ENCODE assay signal across 23 cellular contexts in genomic region chr17:9252525-9252924, GRCh38.
DNase-seq lines count a peak whose midpoint lies in the region; ATAC-seq, FAIRE-seq and TF ChIP-seq lines count a peak whose summit lies in the region.
"Had no signal": no experiment of that assay in that cellular context is flagged by ENCODE, and none has a peak within 500 bp of the region (broad histone marks: within the 10 kb centered on the region; RNA-seq: fewer than 3 reads in every experiment).

No MANE protein-coding gene starts in this region.

- H3K23ac ChIP-seq in trophoblast cell (ENCODE audit: low read length), result no peak overlapping the region

- no peaks in the 10 kb centered on the region for H3K36me3 Mint-ChIP-seq in CD4-positive, alpha-beta T cell (ENCODE audit: low read depth)
- H3K36me3 Mint-ChIP-seq in activated T-helper 17 cell treated with anti-CD3 and anti-CD28 coated beads, Interleukin-2, amount 50 U/mL, for 72 hours (ENCODE audit: low read depth), result no peaks in the 10 kb centered on the region
- H3K36me3 Mint-ChIP-seq in naive thymus-derived CD8-positive, alpha-beta T cell, result peaks cover 0 to 5% (median 5%) of the 10 kb centered on the region in 3 donors
- H3K36me3 Mint-ChIP-seq: natural killer cell treated with Interleukin-12 subunit alpha and Interleukin-12 subunit beta and Interleukin-15 and Interleukin-18, amount 100 ng/mL, for 72 hours had no signal

- H2AFZ ChIP-seq in trophoblast cell (ENCODE audit: insufficient read depth, low read length, poor library complexity), result no peak overlapping the region

- no peaks in the 10 kb centered on the region for H3K27me3 Mint-ChIP-seq in CD4-positive, alpha-beta T cell
- H3K27me3 Mint-ChIP-seq in activated T-helper 17 cell treated with anti-CD3 and anti-CD28 coated beads, Interleukin-2, amount 50 U/mL, for 72 hours, result no peaks in the 10 kb centered on the region
- H3K27me3 Mint-ChIP-seq in naive thymus-derived CD8-positive, alpha-beta T cell, result no peaks in the 10 kb centered on the region
- H3K27me3 Mint-ChIP-seq: natural killer cell treated with Interleukin-12 subunit alpha and Interleukin-12 subunit beta and Interleukin-15 and Interleukin-18, amount 100 ng/mL, for 72 hours had no signal

- no CpG with 5 or more reads among the region's 5 CpGs for WGBS in trophoblast cell (ENCODE audit: extremely low coverage, insufficient coverage, insufficient read length)

- no peak overlapping the region for H2BK12ac ChIP-seq in trophoblast cell (ENCODE audit: low read length)

- H3K4me3 Mint-ChIP-seq in CD4-positive, alpha-beta T cell, result peak overlapping the region; percentile 36
- peak overlapping the region; percentile 64 for H3K4me3 Mint-ChIP-seq in activated T-helper 17 cell treated with anti-CD3 and anti-CD28 coated beads, Interleukin-2, amount 50 U/mL, for 72 hours
- H3K4me3 Mint-ChIP-seq in naive thymus-derived CD8-positive, alpha-beta T cell, result peak overlapping the region in 4 of 10 donors; percentile 26 to 58 (median 36)
- H3K4me3 Mint-ChIP-seq: natural killer cell treated with Interleukin-12 subunit alpha and Interleukin-12 subunit beta and Interleukin-15 and Interleukin-18, amount 100 ng/mL, for 72 hours had no signal

- H4K12ac ChIP-seq in trophoblast cell (ENCODE audit: low read depth, low read length), result no peak overlapping the region

- no peaks in the 10 kb centered on the region for H3K79me1 ChIP-seq in trophoblast cell (ENCODE audit: low read length)

- no peaks in the 10 kb centered on the region for H3K79me2 ChIP-seq in trophoblast cell (ENCODE audit: control insufficient read depth, insufficient read depth, low read length, poor library complexity)

- DNase-seq in CD4-positive, alpha-beta T cell, result peak in 1 of 10 experiments; percentile 26
- peak in 2 of 10 donors; percentile 23 to 39 for DNase-seq in naive thymus-derived CD8-positive, alpha-beta T cell
- DNase-seq in trophoblast cell, result no peak
- DNase-seq in kidney, result no peak
- DNase-seq in UCSD-AML1 (lab: John Stamatoyannopoulos, UW; ENCODE audit: unreplicated experiment), result no peak
- DNase-seq: activated effector memory CD4-positive, alpha-beta T cell treated with Interleukin-2 at 50 U/mL for 16 hours; aorta; dermis blood vessel endothelial cell; GF-D8; HCEC 1CT; IMR-90; NCI-H2081; NCI-H510A treated with DMSO at 0.1 percent for 48 hours; NK-92 treated with Interleukin-12 subunit alpha and Interleukin-12 subunit beta, amount 100 ng/mL, for 24 hours; ovary; SIG-M5; spleen; testis had no signal

- H3K9ac ChIP-seq in BLaER1 (no peak overlapping the region), trophoblast cell (ENCODE audit: low read length) (no peak overlapping the region), kidney (ENCODE audit: low read length in 2 of 2) (no peak overlapping the region)

- no peak for FAIRE-seq in kidney (lab: Jason Lieb, UNC)
- FAIRE-seq: endothelial cell of umbilical vein had no signal

- CTCF ChIA-PET in CD4-positive, alpha-beta T cell (lab: Charles Lee), result no interaction called here

- no peak overlapping the region for H3K18ac ChIP-seq in trophoblast cell (ENCODE audit: low read length)

- H3K4me1 Mint-ChIP-seq in CD4-positive, alpha-beta T cell (ENCODE audit: low read depth), result peaks cover 40% of the 10 kb centered on the region
- peaks cover 13% of the 10 kb centered on the region for H3K4me1 Mint-ChIP-seq in activated T-helper 17 cell treated with anti-CD3 and anti-CD28 coated beads, Interleukin-2, amount 50 U/mL, for 72 hours
- H3K4me1 Mint-ChIP-seq in naive thymus-derived CD8-positive, alpha-beta T cell, result peaks cover 16 to 30% (median 22%) of the 10 kb centered on the region in 4 donors

- no peak for TF ChIP-seq CTCF in CD4-positive, alpha-beta T cell (IDR thresholded peaks at IDR 0.05)
- TF ChIP-seq CTCF in kidney (IDR thresholded peaks at IDR 0.05; ENCODE audit: borderline replicate concordance, extremely low read depth, insufficient read depth), result no peak

- H3K27ac ChIP-seq in BLaER1 (no peak overlapping the region), trophoblast cell (ENCODE audit: low read depth, low read length) (no peak overlapping the region), kidney (ENCODE audit: low read depth in 2 of 2, low read length in 2 of 2) (no peak overlapping the region)
- no peak overlapping the region for H3K27ac ChIP-seq in CD4-positive, alpha-beta T cell (ENCODE audit: low read depth, low read length)
- H3K27ac ChIP-seq: ovary, spleen, testis had no signal

- no peak overlapping the region for H2BK120ac ChIP-seq in trophoblast cell (ENCODE audit: insufficient read depth, low read length, poor library complexity)

- intact Hi-C loops in CD4-positive, alpha-beta T cell (cut with DNase I, micrococcal nuclease), result no loop called here
- intact Hi-C loops in kidney (cut with DNase I), result no loop called here

- peaks cover 19% of the 10 kb centered on the region for H4K20me1 ChIP-seq in BLaER1

- H3K14ac ChIP-seq in trophoblast cell (ENCODE audit: low read length), result no peak overlapping the region

- no peak overlapping the region for H3K4ac ChIP-seq in trophoblast cell (ENCODE audit: low read depth, low read length)

- no peak overlapping the region for H2AK5ac ChIP-seq in trophoblast cell (ENCODE audit: low read length)

- peaks cover 54% of the 10 kb centered on the region for H3K4me1 ChIP-seq in BLaER1
- no peaks in the 10 kb centered on the region for H3K4me1 ChIP-seq in trophoblast cell (ENCODE audit: control insufficient read depth in 1 of 2, insufficient read depth in 2 of 2, low read length in 2 of 2)
- H3K4me1 ChIP-seq in kidney (ENCODE audit: control insufficient read depth in 1 of 2, insufficient read depth in 1 of 2, low read depth in 1 of 2, low read length in 2 of 2), result peaks cover 0 to 5% of the 10 kb centered on the region in 2 donors
- H3K4me1 ChIP-seq: testis had no signal

- H3K9me3 Mint-ChIP-seq in CD4-positive, alpha-beta T cell, result no peaks in the 10 kb centered on the region
- no peaks in the 10 kb centered on the region for H3K9me3 Mint-ChIP-seq in activated T-helper 17 cell treated with anti-CD3 and anti-CD28 coated beads, Interleukin-2, amount 50 U/mL, for 72 hours
- no peaks in the 10 kb centered on the region for H3K9me3 Mint-ChIP-seq in naive thymus-derived CD8-positive, alpha-beta T cell
- H3K9me3 Mint-ChIP-seq: natural killer cell treated with Interleukin-12 subunit alpha and Interleukin-12 subunit beta and Interleukin-15 and Interleukin-18, amount 100 ng/mL, for 72 hours had no signal

- peak overlapping the region; percentile 30; the same call in 1 of the 2 replicates for H3K4me2 ChIP-seq in BLaER1
- H3K4me2 ChIP-seq in trophoblast cell (ENCODE audit: low read length), result no peak overlapping the region

- H3K27ac Mint-ChIP-seq in CD4-positive, alpha-beta T cell, result peak overlapping the region; percentile 83
- peak overlapping the region; percentile 59 for H3K27ac Mint-ChIP-seq in activated T-helper 17 cell treated with anti-CD3 and anti-CD28 coated beads, Interleukin-2, amount 50 U/mL, for 72 hours
- peak overlapping the region; percentile 13 to 84 (median 72) for H3K27ac Mint-ChIP-seq in naive thymus-derived CD8-positive, alpha-beta T cell

- H3K4me3 ChIP-seq in BLaER1 (no peak overlapping the region), trophoblast cell (ENCODE audit: low read depth, low read length) (no peak overlapping the region), kidney (ENCODE audit: low read length in 2 of 2) (no peak overlapping the region)
- H3K4me3 ChIP-seq: ovary, spleen, testis had no signal

- H4K91ac ChIP-seq in trophoblast cell (ENCODE audit: low read depth, low read length), result no peak overlapping the region

- H3K36me3 ChIP-seq in BLaER1, result peaks cover 16% of the 10 kb centered on the region
- H3K36me3 ChIP-seq in trophoblast cell (ENCODE audit: control insufficient read depth in 1 of 2, insufficient read depth in 2 of 2, low read length in 2 of 2), result no peaks in the 10 kb centered on the region
- no peaks in the 10 kb centered on the region for H3K36me3 ChIP-seq in kidney (ENCODE audit: control insufficient read depth in 1 of 2, insufficient read depth in 2 of 2, low read length in 2 of 2)
- H3K36me3 ChIP-seq: ovary had no signal

- 0 out of 2 replicates have a peak, but pooled peaks cover 6% of the 10 kb centered on the region for H3K27me3 ChIP-seq in BLaER1
- no peaks in the 10 kb centered on the region for H3K27me3 ChIP-seq in CD4-positive, alpha-beta T cell (ENCODE audit: control insufficient read depth, insufficient read depth, low read length)
- H3K27me3 ChIP-seq in trophoblast cell (ENCODE audit: insufficient read depth, low read length), result no peaks in the 10 kb centered on the region
- H3K27me3 ChIP-seq: ovary, spleen, testis had no signal

- POLR2A ChIA-PET in CD4-positive, alpha-beta T cell (lab: Charles Lee), result interaction anchor here (0.6 to 1.8 kb wide), 3 partner anchors 13 to 870 kb away, joined by 3 to 11 read pairs (median 3); no protein-coding TSS in a partner anchor
- POLR2A ChIA-PET in naive thymus-derived CD8-positive, alpha-beta T cell (lab: Charles Lee), result no interaction called here

- peak; percentile 85 for ATAC-seq in CD4-positive, alpha-beta T cell (ENCODE audit: poor library complexity)
- ATAC-seq in activated T-helper 17 cell treated with anti-CD3 and anti-CD28 coated beads, Interleukin-2, amount 50 U/mL, for 72 hours (replicated peaks), result peak; percentile 98
- ATAC-seq in naive thymus-derived CD8-positive, alpha-beta T cell, result peak in 1 of 2 donors; percentile 62
- ATAC-seq: natural killer cell treated with Interleukin-12 subunit alpha and Interleukin-12 subunit beta and Interleukin-15 and Interleukin-18, amount 100 ng/mL, for 72 hours; Panc1 had no signal

- no peaks in the 10 kb centered on the region for H3K9me3 ChIP-seq in BLaER1
- H3K9me3 ChIP-seq in CD4-positive, alpha-beta T cell (ENCODE audit: control insufficient read depth, low read length), result no peaks in the 10 kb centered on the region
- H3K9me3 ChIP-seq in trophoblast cell (ENCODE audit: insufficient read depth, low read depth, low read length), result peaks cover 2% of the 10 kb centered on the region
- no peaks in the 10 kb centered on the region for H3K9me3 ChIP-seq in kidney (ENCODE audit: control insufficient read depth in 1 of 2, low read length in 2 of 2)
- H3K9me3 ChIP-seq: ovary, spleen, testis had no signal

- H2BK5ac ChIP-seq in trophoblast cell (ENCODE audit: low read depth, low read length, poor library complexity), result no peak overlapping the region

- H4K8ac ChIP-seq in trophoblast cell (ENCODE audit: low read depth, low read length), result no peak overlapping the region
